In genomic region chr6:145811741-145812140, GRCh38 we compare ENCODE assay signal across 3 cellular contexts.
TF ChIP-seq lines count a peak whose summit lies in the region.

No MANE protein-coding gene starts in this region.

TF ChIP-seq in SK-N-SH, 30 proteins besides CTCF, POLR2A, EP300 and RAD21:
- no peak for TF ChIP-seq SMC3 (IDR thresholded peaks at IDR 0.05; ENCODE audit: low read depth, low read length)
- no peak for TF ChIP-seq NRF1 (IDR thresholded peaks at IDR 0.05; ENCODE audit: low read depth, low read length)
- no peak for TF ChIP-seq CHD2 (IDR thresholded peaks at IDR 0.05; ENCODE audit: low read length, partially characterized antibody)
- no peak for TF ChIP-seq NFIC (IDR thresholded peaks at IDR 0.05; ENCODE audit: borderline replicate concordance)
- no peak for TF ChIP-seq GATA2 (CRISPR knock-in tag; IDR thresholded peaks at IDR 0.05)
- TF ChIP-seq, protein P1, sequence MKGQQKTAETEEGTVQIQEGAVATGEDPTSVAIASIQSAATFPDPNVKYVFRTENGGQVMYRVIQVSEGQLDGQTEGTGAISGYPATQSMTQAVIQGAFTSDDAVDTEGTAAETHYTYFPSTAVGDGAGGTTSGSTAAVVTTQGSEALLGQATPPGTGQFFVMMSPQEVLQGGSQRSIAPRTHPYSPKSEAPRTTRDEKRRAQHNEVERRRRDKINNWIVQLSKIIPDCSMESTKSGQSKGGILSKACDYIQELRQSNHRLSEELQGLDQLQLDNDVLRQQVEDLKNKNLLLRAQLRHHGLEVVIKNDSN (IDR thresholded peaks at IDR 0.05; ENCODE audit: borderline replicate concordance, low read depth): no peak
- TF ChIP-seq RCOR1 (IDR thresholded peaks at IDR 0.05; ENCODE audit: low read length): no peak
- TF ChIP-seq MEF2A (IDR thresholded peaks at IDR 0.05; ENCODE audit: borderline replicate concordance, low read depth): no peak
- no peak for TF ChIP-seq USF2 (IDR thresholded peaks at IDR 0.05; ENCODE audit: borderline replicate concordance, low read depth, low read length)
- no peak for TF ChIP-seq POLR2AphosphoS5 (IDR thresholded peaks at IDR 0.05; ENCODE audit: low read depth, low read length)
- no peak for TF ChIP-seq TAF1 (IDR thresholded peaks at IDR 0.05; ENCODE audit: borderline replicate concordance, low read depth, low read length)
- no peak for TF ChIP-seq EZH2phosphoT487 (IDR thresholded peaks at IDR 0.05; ENCODE audit: borderline replicate concordance, low read depth)
- TF ChIP-seq REST (IDR thresholded peaks at IDR 0.05; ENCODE audit: low read depth, low read length): no peak
- TF ChIP-seq FOXM1 (IDR thresholded peaks at IDR 0.05; ENCODE audit: low read depth): no peak
TF ChIP-seq in SK-N-SH: peak in this region for 0.

TF ChIP-seq in SK-N-SH treated with all-trans-retinoic acid at 6 μM for 48 hours, 23 proteins besides CTCF, POLR2A, EP300 and RAD21:
- TF ChIP-seq ZFP30 (CRISPR knock-in tag; IDR thresholded peaks at IDR 0.05): no peak
- TF ChIP-seq PPARA (CRISPR knock-in tag; IDR thresholded peaks at IDR 0.05; ENCODE audit: borderline replicate concordance): no peak

TF ChIP-seq in GM12878, 131 proteins besides CTCF, POLR2A, EP300 and RAD21:
- TF ChIP-seq IRF4 (IDR thresholded peaks at IDR 0.05; ENCODE audit: low read depth, low read length): no peak
- no peak for TF ChIP-seq WRNIP1 (IDR thresholded peaks at IDR 0.05; ENCODE audit: borderline replicate concordance, low read depth, low read length)
- TF ChIP-seq, protein P2, sequence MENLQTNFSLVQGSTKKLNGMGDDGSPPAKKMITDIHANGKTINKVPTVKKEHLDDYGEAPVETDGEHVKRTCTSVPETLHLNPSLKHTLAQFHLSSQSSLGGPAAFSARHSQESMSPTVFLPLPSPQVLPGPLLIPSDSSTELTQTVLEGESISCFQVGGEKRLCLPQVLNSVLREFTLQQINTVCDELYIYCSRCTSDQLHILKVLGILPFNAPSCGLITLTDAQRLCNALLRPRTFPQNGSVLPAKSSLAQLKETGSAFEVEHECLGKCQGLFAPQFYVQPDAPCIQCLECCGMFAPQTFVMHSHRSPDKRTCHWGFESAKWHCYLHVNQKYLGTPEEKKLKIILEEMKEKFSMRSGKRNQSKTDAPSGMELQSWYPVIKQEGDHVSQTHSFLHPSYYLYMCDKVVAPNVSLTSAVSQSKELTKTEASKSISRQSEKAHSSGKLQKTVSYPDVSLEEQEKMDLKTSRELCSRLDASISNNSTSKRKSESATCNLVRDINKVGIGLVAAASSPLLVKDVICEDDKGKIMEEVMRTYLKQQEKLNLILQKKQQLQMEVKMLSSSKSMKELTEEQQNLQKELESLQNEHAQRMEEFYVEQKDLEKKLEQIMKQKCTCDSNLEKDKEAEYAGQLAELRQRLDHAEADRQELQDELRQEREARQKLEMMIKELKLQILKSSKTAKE (IDR thresholded peaks at IDR 0.05; ENCODE audit: low read depth, poor library complexity, severe bottlenecking): no peak
- no peak for TF ChIP-seq FOXK2 (IDR thresholded peaks at IDR 0.05)
- no peak for TF ChIP-seq PRDM15 (CRISPR knock-in tag; IDR thresholded peaks at IDR 0.05)
- no peak for TF ChIP-seq STAT3 (IDR thresholded peaks at IDR 0.05; ENCODE audit: low read depth, low read length)
- TF ChIP-seq MTA3 (IDR thresholded peaks at IDR 0.05; ENCODE audit: borderline replicate concordance, low read length): no peak
- no peak for TF ChIP-seq SRF (IDR thresholded peaks at IDR 0.05; ENCODE audit: low read depth in 2 of 2, low read length in 2 of 2)
- TF ChIP-seq ASH2L (IDR thresholded peaks at IDR 0.05; ENCODE audit: borderline replicate concordance, low read depth): no peak
- no peak for TF ChIP-seq CHD2 (IDR thresholded peaks at IDR 0.05; ENCODE audit: borderline replicate concordance, low read depth, low read length)
- TF ChIP-seq MAX (IDR thresholded peaks at IDR 0.05; ENCODE audit: low read depth, low read length): no peak
- TF ChIP-seq USF2 (IDR thresholded peaks at IDR 0.05; ENCODE audit: borderline replicate concordance, low read depth, low read length): no peak
- no peak for TF ChIP-seq ZNF384 (IDR thresholded peaks at IDR 0.05; ENCODE audit: borderline replicate concordance, low read depth, low read length)
- TF ChIP-seq BHLHE40 (IDR thresholded peaks at IDR 0.05; ENCODE audit: borderline replicate concordance in 1 of 2, low read depth in 2 of 2, low read length in 1 of 2): no peak
TF ChIP-seq in GM12878: peak in this region for 0.
